7 cellular contexts compared by ENCODE assay signal in genomic region chr10:17805921-17806577, GRCh38. TPM values are rescaled to one million over a fixed set of nuclear protein-coding genes. Genes with fewer than 3 reads are reported as not detected.
DNase-seq lines count a peak whose midpoint lies in the region; ATAC-seq and TF ChIP-seq lines count a peak whose summit lies in the region.

No MANE protein-coding gene starts in this region.

- TF ChIP-seq CTCF in GM12874 (IDR thresholded peaks at IDR 0.05; ENCODE audit: insufficient read depth, low read depth, low read length) (peak; percentile 55), OCI-LY7 (conservative IDR thresholded peaks at IDR 0.05; ENCODE audit: low read length) (peak; percentile 48)

- H2BK5ac ChIP-seq in mesendoderm (ENCODE audit: low read length), result no peak overlapping the region

- no peaks in the 10 kb centered on the region for H3K9me2 ChIP-seq in OCI-LY7 (ENCODE audit: insufficient read depth, low read length)

- POLR2A ChIA-PET in OCI-LY7 (lab: Charles Lee), result no interaction called here

- no peak overlapping the region for H3K9ac ChIP-seq in mesendoderm (ENCODE audit: low read length)

- H3K4me3 ChIP-seq in OCI-LY7 (ENCODE audit: low read depth, low read length, poor library complexity, severe bottlenecking) (no peak overlapping the region), mesendoderm (ENCODE audit: low read length) (no peak overlapping the region)

- no peaks in the 10 kb centered on the region for H3K79me2 ChIP-seq in OCI-LY7 (ENCODE audit: insufficient read depth, low read depth, low read length)
- H3K79me2 ChIP-seq in mesendoderm (ENCODE audit: control insufficient read depth, insufficient read depth, low read length), result no peaks in the 10 kb centered on the region

- H4K8ac ChIP-seq in mesendoderm (ENCODE audit: low read depth, low read length), result no peak overlapping the region

- H3K4me2 ChIP-seq in OCI-LY7 (ENCODE audit: low read length) (no peak overlapping the region), mesendoderm (ENCODE audit: low read length) (no peak overlapping the region)

- H3K56ac ChIP-seq in mesendoderm (ENCODE audit: low read length), result no peak overlapping the region

- H3K36me3 ChIP-seq in OCI-LY7 (ENCODE audit: insufficient read depth, low read length) (no peaks in the 10 kb centered on the region), mesendoderm (ENCODE audit: control insufficient read depth, insufficient read depth, low read length) (no peaks in the 10 kb centered on the region)

- CTCF ChIA-PET in OCI-LY7 (lab: Charles Lee; ENCODE audit: unreplicated experiment), result no interaction called here

- no peaks in the 10 kb centered on the region for H3K27me3 ChIP-seq in mesendoderm (ENCODE audit: insufficient read depth, low read length, poor library complexity)

- H3K18ac ChIP-seq in mesendoderm (ENCODE audit: low read length), result no peak overlapping the region

- H3K23ac ChIP-seq in mesendoderm (ENCODE audit: low read length), result no peak overlapping the region

- H3K4me1 ChIP-seq in OCI-LY7 (ENCODE audit: insufficient read depth, low read length, poor library complexity, severe bottlenecking), result no peaks in the 10 kb centered on the region
- no peaks in the 10 kb centered on the region for H3K4me1 ChIP-seq in mesendoderm (ENCODE audit: control insufficient read depth, low read depth, low read length)

- peak; percentile 85 for ATAC-seq in GM21381 (IDR thresholded peaks at IDR 0.05; ENCODE audit: unreplicated experiment)

- no CpG with 5 or more reads among the region's 7 CpGs for WGBS in mesendoderm (ENCODE audit: extremely low coverage, insufficient coverage, low lambda C conversion rate)

- intact Hi-C loops in OCI-LY7 (cut with micrococcal nuclease; ENCODE audit: unreplicated experiment), result no loop called here

- H2AK5ac ChIP-seq in mesendoderm (ENCODE audit: low read length), result no peak overlapping the region

- no peak overlapping the region for H3K4ac ChIP-seq in mesendoderm (ENCODE audit: low read depth, low read length)

- H2BK120ac ChIP-seq in mesendoderm (ENCODE audit: low read depth, low read length), result no peak overlapping the region

- BruUV-seq in OCI-LY7 (replicated peaks; lab: Mats Ljungman, UMichigan), result no TSS peak

- H2BK15ac ChIP-seq in mesendoderm (replicated peaks; ENCODE audit: low read depth), result no peak overlapping the region

- H3K9me3 ChIP-seq in OCI-LY7 (ENCODE audit: low read length), result no peaks in the 10 kb centered on the region

- DNase-seq in OCI-LY7 (ENCODE audit: low spot score) (peak; percentile 4), mesendoderm (peak; percentile 28), foreskin melanocyte (no peak), NCI-H1092 treated with DMSO at 0.1 percent for 48 hours (lab: John Stamatoyannopoulos, UW) (no peak), NCI-H69 (lab: John Stamatoyannopoulos, UW) (no peak)

- no peaks in the 10 kb centered on the region for H4K20me1 ChIP-seq in OCI-LY7 (ENCODE audit: insufficient read depth, low read length)

- H4K5ac ChIP-seq in mesendoderm (ENCODE audit: low read length), result no peak overlapping the region

- no peaks in the 10 kb centered on the region for H3K79me1 ChIP-seq in mesendoderm (ENCODE audit: low read length)

- no peak overlapping the region for H3K27ac ChIP-seq in OCI-LY7 (ENCODE audit: low read depth, low read length, poor library complexity, severe bottlenecking)
- H3K27ac ChIP-seq in mesendoderm (ENCODE audit: low read depth, low read length), result no peak overlapping the region

- no peak overlapping the region for H2AFZ ChIP-seq in OCI-LY7 (ENCODE audit: low read length)

RNA-seq across cellular contexts. Expression of gene MRC1, which starts 3.1 kb away (rescaled TPM):
- not detected in 2 replicates for total RNA-seq in OCI-LY7 (2014; rRNA removed; shearing (Covaris generic))
- total RNA-seq in OCI-LY7 (2022), result not detected in 2 replicates
- polyA plus RNA-seq in mesendoderm (2013, experiment 1 of 2), result 0.17 TPM
- polyA plus RNA-seq in mesendoderm (2013, experiment 2 of 2), result 0.18 TPM

RNA-seq across cellular contexts. Expression of gene TMEM236, which starts 54.0 kb away (rescaled TPM):
- total RNA-seq in OCI-LY7 (2014; rRNA removed; shearing (Covaris generic)), result 0.05 TPM in 1 of 2 replicates, not detected in the other
- 0.06 TPM in 1 of 2 replicates, not detected in the other for total RNA-seq in OCI-LY7 (2022)
- 0.14 TPM for polyA plus RNA-seq in mesendoderm (2013, experiment 1 of 2)
- 0.17 TPM for polyA plus RNA-seq in mesendoderm (2013, experiment 2 of 2)

Comparison
In these comparisons a context has a peak if more than half of its experiments do, and no peak if none do; other contexts are left out.
1. DNase-seq: peak in OCI-LY7 (single experiment) and mesendoderm (single experiment); none in foreskin melanocyte (single experiment), NCI-H1092 treated with DMSO at 0.1 percent for 48 hours (single experiment) and NCI-H69 (single experiment).